ENCODE assay signal across 8 cellular contexts in genomic region chr16:21708533-21709115, GRCh38. TPM values are rescaled to one million over a fixed set of nuclear protein-coding genes. Genes with fewer than 3 reads are reported as not detected.
DNase-seq lines count a peak whose midpoint lies in the region; ATAC-seq, FAIRE-seq and TF ChIP-seq lines count a peak whose summit lies in the region.

No MANE protein-coding gene starts in this region.

- no peak overlapping the region for H2BK12ac ChIP-seq in H1 (ENCODE audit: low read depth, low read length)

- H3K27ac ChIP-seq in C4-2B: no peak overlapping the region
- H3K27ac ChIP-seq in H1 (ENCODE audit: low read depth, low read length): no peak overlapping the region

- CTCF ChIA-PET in H1 (lab: Charles Lee; ENCODE audit: partially characterized antibody): interaction anchor here (0.6 to 8.1 kb wide), 18 partner anchors 8 to 653 kb away, joined by 3 to 67 read pairs (median 6); no protein-coding TSS in a partner anchor

- H4K20me1 ChIP-seq in H1 (replicated peaks in 1 of 2; ENCODE audit: control insufficient read depth in 1 of 2, insufficient read depth in 2 of 2, low read length in 2 of 2): no peaks in the 10 kb centered on the region

- H3K4ac ChIP-seq in H1 (replicated peaks; ENCODE audit: insufficient read length, low read depth, low read length): no peak overlapping the region

- H3K79me2 ChIP-seq in H1 (ENCODE audit: control insufficient read depth in 1 of 2, insufficient read depth in 2 of 2, low read length in 2 of 2): no peaks in the 10 kb centered on the region

- H3K36me3 ChIP-seq in H1 (ENCODE audit: control insufficient read depth in 2 of 4, insufficient read depth in 4 of 4, low read length in 3 of 4): no peaks in the 10 kb centered on the region
- H3K36me3 ChIP-seq in mucosa of descending colon (ENCODE audit: low read depth): no peaks in the 10 kb centered on the region

- no peak overlapping the region for H2BK15ac ChIP-seq in H1 (ENCODE audit: low read length)

- H3K9ac ChIP-seq in H1 (replicated peaks in 1 of 4; ENCODE audit: extremely low read depth in 1 of 4, low read depth in 3 of 4, low read length in 3 of 4): no peak overlapping the region

- peak; percentile 58 for FAIRE-seq in H1 (lab: Jason Lieb, UNC)

- H3K4me3 ChIP-seq in H1 (ENCODE audit: extremely low read depth in 1 of 4, insufficient read depth in 2 of 4, low read depth in 3 of 4, low read length in 4 of 4) (no peak overlapping the region), mucosa of descending colon (no peak overlapping the region)

- H3K56ac ChIP-seq in H1 (replicated peaks; ENCODE audit: insufficient read length, low read depth, low read length): no peak overlapping the region

- no peaks in the 10 kb centered on the region for H3K4me1 ChIP-seq in H1 (replicated peaks in 1 of 4; ENCODE audit: control insufficient read depth in 3 of 4, insufficient read depth in 4 of 4, low read length in 3 of 4)
- no peaks in the 10 kb centered on the region for H3K4me1 ChIP-seq in mucosa of descending colon (ENCODE audit: low read depth)

- no peaks in the 10 kb centered on the region for H3K23me2 ChIP-seq in H1 (ENCODE audit: low read depth, low read length)

- no peak overlapping the region for H3K14ac ChIP-seq in H1 (ENCODE audit: insufficient read length)

- DNase-seq in HK-2 (ENCODE audit: unreplicated experiment): peak; percentile 47
- DNase-seq in NK-92 (lab: John Stamatoyannopoulos, UW; ENCODE audit: unreplicated experiment): peak; percentile 42
- peak; percentile 93 for DNase-seq in activated CD8-positive, alpha-beta memory T cell treated with anti-CD3 and anti-CD28 coated beads for 24 hours
- peak in 1 of 2 experiments; percentile 90 for DNase-seq in H1 (ENCODE audit: low read depth in 1 of 2, low spot score in 2 of 2)
- DNase-seq in mucosa of descending colon: peak in 2 of 3 donors; percentile 61 to 96
- peak; percentile 58 to 89 for DNase-seq in stimulated activated CD8-positive, alpha-beta memory T cell treated with anti-CD3 and anti-CD28 coated beads, Interleukin-4, amount 100 ng/mL, for 4 hours (ENCODE audit: low read depth in 2 of 2, low spot score in 1 of 2)

- H3K9me3 ChIP-seq in H1 (ENCODE audit: insufficient read depth in 2 of 2, low read depth in 1 of 2, low read length in 1 of 2): peaks cover 0 to 3% of the 10 kb centered on the region in 2 experiments; a peak in 1 of 4 replicates
- H3K9me3 ChIP-seq in mucosa of descending colon: no peaks in the 10 kb centered on the region

- H3K23ac ChIP-seq in H1 (ENCODE audit: insufficient read length): no peak overlapping the region

- TF ChIP-seq EP300 in H1 (IDR thresholded peaks at IDR 0.05; ENCODE audit: borderline replicate concordance in 1 of 2, low read depth in 2 of 2, low read length in 2 of 2): no peak

- H2BK5ac ChIP-seq in H1 (ENCODE audit: low read depth, low read length): no peak overlapping the region

- H4K5ac ChIP-seq in H1 (ENCODE audit: insufficient read length, low read depth, low read length): no peak overlapping the region

- H3K18ac ChIP-seq in H1 (ENCODE audit: extremely low read depth, low read length): no peak overlapping the region

- WGBS in H1 (ENCODE audit: extremely low coverage in 1 of 2, insufficient coverage in 1 of 2, insufficient read length in 1 of 2, insufficient replicate concordance in 2 of 2, low coverage in 1 of 2, low lambda C conversion rate in 2 of 2, missing lambda C conversion rate in 1 of 2), 2 experiments: 29% methylated on average over 10 of the region's 10 CpGs; no CpG with 5 or more reads in 1 of the 2 experiments

- intact Hi-C loops in mucosa of descending colon (cut with DNase I, micrococcal nuclease): no loop called here

- no peaks in the 10 kb centered on the region for H3K79me1 ChIP-seq in H1 (ENCODE audit: low read depth, low read length)

- H2AK5ac ChIP-seq in H1 (ENCODE audit: low read depth, low read length): no peak overlapping the region

- H3K27me3 ChIP-seq in H1 (replicated peaks in 1 of 4; ENCODE audit: control insufficient read depth in 3 of 4, extremely low read depth in 1 of 4, insufficient read depth in 3 of 4, low read length in 3 of 4): no peaks in the 10 kb centered on the region

- no peak overlapping the region for H2BK20ac ChIP-seq in H1 (ENCODE audit: low read length)

- TF ChIP-seq POLR2A in H1 (IDR thresholded peaks at IDR 0.05; ENCODE audit: control extremely low read depth in 1 of 2, low read depth in 2 of 2, low read length in 2 of 2): no peak

- ATAC-seq in mucosa of descending colon: peak; percentile 86
- no peak for ATAC-seq in HG03439 (IDR thresholded peaks at IDR 0.05; ENCODE audit: unreplicated experiment)

- no peak overlapping the region for H3K4me2 ChIP-seq in H1 (ENCODE audit: insufficient read depth in 1 of 2, low read depth in 2 of 2, low read length in 2 of 2)

- H2BK120ac ChIP-seq in H1 (replicated peaks; ENCODE audit: low read depth, low read length): no peak overlapping the region

- no peak overlapping the region for H4K91ac ChIP-seq in H1 (replicated peaks; ENCODE audit: insufficient read length, low read length)

- POLR2A ChIA-PET in H1 (lab: Charles Lee; ENCODE audit: partially characterized antibody): no interaction called here

- TF ChIP-seq RAD21 in H1 (IDR thresholded peaks at IDR 0.05 in 1 of 2, conservative IDR thresholded peaks at IDR 0.05 in 1 of 2; ENCODE audit: low read depth in 2 of 2, low read length in 2 of 2): peak; percentile 86 to 88

- peak; percentile 89 for TF ChIP-seq CTCF in C4-2B (conservative IDR thresholded peaks at IDR 0.05)
- peak in 2 of 3 experiments; percentile 79 to 80; a peak in 3 of 4 replicates for TF ChIP-seq CTCF in H1 (IDR thresholded peaks at IDR 0.05; ENCODE audit: control extremely low read depth in 1 of 3, insufficient read depth in 1 of 3, low read depth in 1 of 3, low read length in 3 of 3)
- TF ChIP-seq CTCF in mucosa of descending colon (IDR thresholded peaks at IDR 0.05): peak; percentile 55

- no peak overlapping the region for H4K8ac ChIP-seq in H1 (ENCODE audit: extremely low read depth, insufficient read depth, low read length)

- H2AFZ ChIP-seq in H1 (ENCODE audit: low read length): no peak overlapping the region

TF ChIP-seq in H1, 55 proteins besides CTCF, POLR2A, EP300 and RAD21:
- TF ChIP-seq CBX5 (IDR thresholded peaks at IDR 0.05; ENCODE audit: low read depth, low read length): no peak
- no peak for TF ChIP-seq RNF2 (IDR thresholded peaks at IDR 0.05; ENCODE audit: borderline replicate concordance, low read depth, low read length, missing control alignments, poor library complexity, severe bottlenecking)
- 0 out of 2 replicates have a peak, but pooled peaks have one; percentile 31 for TF ChIP-seq CEBPB (IDR thresholded peaks at IDR 0.05; ENCODE audit: low read depth, low read length)
- no peak for TF ChIP-seq KDM1A (IDR thresholded peaks at IDR 0.05; ENCODE audit: borderline replicate concordance, low read length)
- TF ChIP-seq POU5F1 (IDR thresholded peaks at IDR 0.05; ENCODE audit: low read depth, low read length): no peak

RNA-seq across cellular contexts. Expression of gene OTOA, which starts 44.9 kb away (rescaled TPM):
- 0.32 TPM in 1 of 2 replicates, not detected in the other for total RNA-seq in H1 (2021; fragmentation: NEBNext Ultra II Directional; extraction: Animal tissue kit (Norgen Biotek cat#: 25700))
- 0.06 and 0.13 TPM in 2 replicates for polyA plus RNA-seq in H1 (2011; rRNA removed)
- polyA plus RNA-seq in H1 (2011; cell fraction: cytosol; rRNA removed): 0.13 TPM
- polyA plus RNA-seq in H1 (2011; cell fraction: nucleus; rRNA removed): 0.51 TPM
- 0.13 to 0.22 TPM (median 0.19 TPM) in 3 of 4 replicates, not detected in the other for polyA plus RNA-seq in H1 (2012, experiment 1 of 2)
- polyA plus RNA-seq in H1 (2012, experiment 2 of 2): 0.05 TPM
- 0.24 TPM for polyA plus RNA-seq in H1 (2013, experiment 1 of 2)
- polyA plus RNA-seq in H1 (2013, experiment 2 of 2): 0.15 TPM
- polyA minus RNA-seq in H1 (2011; rRNA and poly(A)+ RNA removed): 0.25 and 0.29 TPM in 2 replicates
- not detected for polyA minus RNA-seq in H1 (2011; cell fraction: cytosol; rRNA and poly(A)+ RNA removed)
- not detected for polyA minus RNA-seq in H1 (2011; cell fraction: nucleus; rRNA and poly(A)+ RNA removed)
- under 1 TPM; 0.14 to 0.36 (median 0.25) TPM for total RNA-seq in mucosa of descending colon

RNA-seq across cellular contexts. Expression of gene IGSF6, which starts 56.2 kb away (rescaled TPM):
- total RNA-seq in H1 (2021; fragmentation: NEBNext Ultra II Directional; extraction: Animal tissue kit (Norgen Biotek cat#: 25700)): not detected in 2 replicates
- polyA plus RNA-seq in H1 (2011; rRNA removed): not detected in 2 replicates
- polyA plus RNA-seq in H1 (2011; cell fraction: cytosol; rRNA removed): not detected
- polyA plus RNA-seq in H1 (2011; cell fraction: nucleus; rRNA removed): not detected
- 0.20 to 0.66 TPM (median 0.23 TPM) in 4 replicates for polyA plus RNA-seq in H1 (2012, experiment 1 of 2)
- not detected for polyA plus RNA-seq in H1 (2012, experiment 2 of 2)
- not detected for polyA plus RNA-seq in H1 (2013, experiment 1 of 2)
- polyA plus RNA-seq in H1 (2013, experiment 2 of 2): not detected
- not detected in 2 replicates for polyA minus RNA-seq in H1 (2011; rRNA and poly(A)+ RNA removed)
- not detected for polyA minus RNA-seq in H1 (2011; cell fraction: cytosol; rRNA and poly(A)+ RNA removed)
- not detected for polyA minus RNA-seq in H1 (2011; cell fraction: nucleus; rRNA and poly(A)+ RNA removed)
- total RNA-seq in mucosa of descending colon: 1 to 10 TPM; 3.5 to 7.3 (median 4.6) TPM
